Comparison of ENCODE assay signal across 29 cellular contexts in the genomic region with DNA sequence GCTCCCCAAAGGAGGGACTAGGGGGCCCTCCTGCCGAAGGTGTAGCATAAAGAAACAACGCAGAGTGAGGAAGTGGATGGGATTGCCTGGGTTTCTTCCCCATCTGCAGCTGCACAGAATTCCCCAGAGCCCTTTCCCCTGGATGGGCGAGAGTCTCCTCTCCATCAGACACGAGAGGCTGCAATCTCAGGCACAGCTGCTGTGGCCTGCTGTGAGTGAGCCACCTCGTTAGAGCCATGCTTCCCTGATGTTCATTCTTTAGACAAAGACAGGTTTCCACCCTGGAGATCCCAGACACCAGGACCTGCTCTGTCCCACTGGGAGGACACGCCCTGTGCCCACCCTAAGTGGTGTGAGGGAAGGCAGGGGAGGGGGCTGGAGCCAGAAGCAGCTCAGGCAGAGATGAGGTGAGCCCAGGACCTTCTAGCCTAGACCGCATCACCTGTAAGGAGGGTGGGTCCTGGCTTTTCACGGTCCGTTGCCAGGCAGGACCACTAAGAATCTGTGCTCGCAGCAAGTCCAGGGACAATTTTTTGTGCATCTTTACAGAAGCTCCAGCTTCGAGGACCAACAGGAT.
DNase-seq lines count a peak whose midpoint lies in the region; ATAC-seq and TF ChIP-seq lines count a peak whose summit lies in the region.
"Had no signal": no experiment of that assay in that cellular context is flagged by ENCODE, and none has a peak within 500 bp of the region (broad histone marks: within the 10 kb centered on the region; RNA-seq: fewer than 3 reads in every experiment).

No MANE protein-coding gene starts in this region.

- H3K36me3 Mint-ChIP-seq in type B pancreatic cell: no peaks in the 10 kb centered on the region
- H3K36me3 Mint-ChIP-seq: mesothelial cell of epicardium; naive thymus-derived CD4-positive, alpha-beta T cell had no signal

- H3K9me3 Mint-ChIP-seq in type B pancreatic cell: no peaks in the 10 kb centered on the region
- H3K9me3 Mint-ChIP-seq: activated CD4-positive, alpha-beta T cell treated with anti-CD3 and anti-CD28 coated beads, Interleukin-2, amount 10 ng/mL, durations not matched to agents 7 days and 5 days; mesothelial cell of epicardium; naive thymus-derived CD4-positive, alpha-beta T cell had no signal

- TF ChIP-seq CTCF in type B pancreatic cell (conservative IDR thresholded peaks at IDR 0.05): no peak
- TF ChIP-seq CTCF in thyroid gland (IDR thresholded peaks at IDR 0.05): no peak

- no peak for ATAC-seq in Right ventricle myocardium inferior
- ATAC-seq: esophagus mucosa; HCT116; heart left ventricle; naive thymus-derived CD4-positive, alpha-beta T cell had no signal

- no peaks in the 10 kb centered on the region for H3K4me1 ChIP-seq in thyroid gland
- H3K4me1 ChIP-seq: heart left ventricle, left ventricle myocardium inferior, SJCRH30 had no signal

- no peaks in the 10 kb centered on the region for H3K4me1 Mint-ChIP-seq in type B pancreatic cell (ENCODE audit: unreplicated experiment)
- H3K4me1 Mint-ChIP-seq: activated CD4-positive, alpha-beta T cell treated with anti-CD3 and anti-CD28 coated beads, Interleukin-2, amount 10 ng/mL, durations not matched to agents 7 days and 5 days; mesothelial cell of epicardium had no signal

- intact Hi-C loops in Right ventricle myocardium inferior (cut with DNase I) (no loop called here), thyroid gland (cut with DNase I) (no loop called here)

- H3K27me3 ChIP-seq in thyroid gland: no peaks in the 10 kb centered on the region
- H3K27me3 ChIP-seq: SJCRH30 had no signal

- no peaks in the 10 kb centered on the region for H3K36me3 ChIP-seq in thyroid gland
- H3K36me3 ChIP-seq: heart left ventricle, left ventricle myocardium inferior, SJCRH30, WERI-Rb-1 had no signal

- 64 to 88% methylated on average over 10 to 11 of the region's 11 CpGs for WGBS in thyroid gland, 2 donors

- H3K4me3 Mint-ChIP-seq in type B pancreatic cell: no peak overlapping the region
- H3K4me3 Mint-ChIP-seq: activated CD4-positive, alpha-beta T cell treated with anti-CD3 and anti-CD28 coated beads, Interleukin-2, amount 10 ng/mL, durations not matched to agents 7 days and 5 days; mesothelial cell of epicardium; naive thymus-derived CD4-positive, alpha-beta T cell had no signal

- TF ChIP-seq POLR2A in thyroid gland (IDR thresholded peaks at IDR 0.05): no peak

- no peak overlapping the region for H3K4me3 ChIP-seq in thyroid gland (replicated peaks in 1 of 3)
- H3K4me3 ChIP-seq: heart left ventricle, left ventricle myocardium inferior, SJCRH30, skin epidermis had no signal

- H3K27ac ChIP-seq in thyroid gland: no peak overlapping the region
- H3K27ac ChIP-seq: heart left ventricle, left ventricle myocardium inferior, SJCRH30, skin epidermis, WERI-Rb-1 had no signal

- DNase-seq in NCI-H187 treated with DMSO at 0.1 percent for 48 hours (lab: John Stamatoyannopoulos, UW): peak; percentile 38
- peak; percentile 59 for DNase-seq in NCI-H345 treated with DMSO at 0.1 percent for 48 hours (lab: John Stamatoyannopoulos, UW; ENCODE audit: unreplicated experiment)
- peak; percentile 57 for DNase-seq in mesenteric fat pad (ENCODE audit: low spot score)
- peak; percentile 44 for DNase-seq in type B pancreatic cell (ENCODE audit: extremely low spot score, unreplicated experiment)
- DNase-seq in activated T-cell treated with anti-CD3 and anti-CD28 coated beads, Interleukin-2, amount 50 U/mL, for 48 hours: no peak
- no peak for DNase-seq in Right ventricle myocardium inferior (ENCODE audit: missing footprints)
- DNase-seq in thyroid gland: no peak
- DNase-seq: activated CD4-positive, alpha-beta T cell treated with anti-CD3 and anti-CD28 coated beads, Interleukin-2, amount 10 ng/mL, durations not matched to agents 7 days and 5 days; activated naive CD4-positive, alpha-beta T cell; C1 segment of cervical spinal cord; caudate nucleus; dermis blood vessel endothelial cell; foreskin fibroblast; GDM1; heart left ventricle; left ventricle myocardium inferior; MM.1S; naive thymus-derived CD4-positive, alpha-beta T cell; NCI-H2029 treated with DMSO at 0.1 percent for 48 hours; NCI-H446 treated with DMSO at 0.1 percent for 48 hours; occipital lobe; SJCRH30; stimulated activated naive CD4-positive, alpha-beta T cell treated with Interleukin-2 at 50 U/mL for 16 hours; T-helper 9 cell; WERI-Rb-1 had no signal

- H3K9me3 ChIP-seq in thyroid gland: no peaks in the 10 kb centered on the region
- H3K9me3 ChIP-seq: heart left ventricle, left ventricle myocardium inferior, SJCRH30 had no signal

- no peak overlapping the region for H3K27ac Mint-ChIP-seq in type B pancreatic cell
- H3K27ac Mint-ChIP-seq: activated CD4-positive, alpha-beta T cell treated with anti-CD3 and anti-CD28 coated beads, Interleukin-2, amount 10 ng/mL, durations not matched to agents 7 days and 5 days; mesothelial cell of epicardium; naive thymus-derived CD4-positive, alpha-beta T cell had no signal

- H3K27me3 Mint-ChIP-seq in type B pancreatic cell: peaks cover 3% of the 10 kb centered on the region
- H3K27me3 Mint-ChIP-seq: activated CD4-positive, alpha-beta T cell treated with anti-CD3 and anti-CD28 coated beads, Interleukin-2, amount 10 ng/mL, durations not matched to agents 7 days and 5 days had no signal

Comparison
In these comparisons a context has a peak if more than half of its experiments do, and no peak if none do; other contexts are left out.
1. DNase-seq: peak in NCI-H187 treated with DMSO at 0.1 percent for 48 hours (single experiment), NCI-H345 treated with DMSO at 0.1 percent for 48 hours (single experiment), mesenteric fat pad (single experiment) and type B pancreatic cell (single experiment); none in activated T-cell treated with anti-CD3 and anti-CD28 coated beads, Interleukin-2, amount 50 U/mL, for 48 hours (0 of 2), Right ventricle myocardium inferior (single experiment) and thyroid gland (0 of 2).